ENCODE assay signal across 1 cellular context in the genomic region with DNA sequence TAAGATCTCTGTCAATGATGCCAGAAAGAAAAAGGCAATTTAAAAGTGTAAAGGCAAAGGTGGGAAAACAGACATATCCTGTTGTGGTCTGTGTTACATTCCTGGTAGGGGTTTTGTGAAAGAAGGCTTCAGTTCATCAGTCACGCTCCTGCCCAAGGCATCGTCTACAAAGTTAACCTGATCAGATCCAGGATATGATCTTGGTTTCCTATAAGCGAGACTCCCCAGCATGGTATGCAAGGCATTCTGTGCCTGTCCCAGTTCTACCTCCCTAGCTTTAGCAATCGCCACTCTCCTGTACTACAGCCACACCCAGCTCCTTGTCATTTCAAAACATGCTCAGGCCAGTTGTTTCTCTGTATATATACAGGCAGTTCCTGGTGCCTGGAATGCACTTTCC.
TF ChIP-seq lines count a peak whose summit lies in the region.

No MANE protein-coding gene starts in this region.

TF ChIP-seq in GM23338, 12 proteins besides CTCF, POLR2A, EP300 and RAD21 (continued from another document):
- TF ChIP-seq, protein P1, sequence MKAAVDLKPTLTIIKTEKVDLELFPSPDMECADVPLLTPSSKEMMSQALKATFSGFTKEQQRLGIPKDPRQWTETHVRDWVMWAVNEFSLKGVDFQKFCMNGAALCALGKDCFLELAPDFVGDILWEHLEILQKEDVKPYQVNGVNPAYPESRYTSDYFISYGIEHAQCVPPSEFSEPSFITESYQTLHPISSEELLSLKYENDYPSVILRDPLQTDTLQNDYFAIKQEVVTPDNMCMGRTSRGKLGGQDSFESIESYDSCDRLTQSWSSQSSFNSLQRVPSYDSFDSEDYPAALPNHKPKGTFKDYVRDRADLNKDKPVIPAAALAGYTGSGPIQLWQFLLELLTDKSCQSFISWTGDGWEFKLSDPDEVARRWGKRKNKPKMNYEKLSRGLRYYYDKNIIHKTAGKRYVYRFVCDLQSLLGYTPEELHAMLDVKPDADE (IDR thresholded peaks at IDR 0.05) = no peak
- TF ChIP-seq, protein P2, sequence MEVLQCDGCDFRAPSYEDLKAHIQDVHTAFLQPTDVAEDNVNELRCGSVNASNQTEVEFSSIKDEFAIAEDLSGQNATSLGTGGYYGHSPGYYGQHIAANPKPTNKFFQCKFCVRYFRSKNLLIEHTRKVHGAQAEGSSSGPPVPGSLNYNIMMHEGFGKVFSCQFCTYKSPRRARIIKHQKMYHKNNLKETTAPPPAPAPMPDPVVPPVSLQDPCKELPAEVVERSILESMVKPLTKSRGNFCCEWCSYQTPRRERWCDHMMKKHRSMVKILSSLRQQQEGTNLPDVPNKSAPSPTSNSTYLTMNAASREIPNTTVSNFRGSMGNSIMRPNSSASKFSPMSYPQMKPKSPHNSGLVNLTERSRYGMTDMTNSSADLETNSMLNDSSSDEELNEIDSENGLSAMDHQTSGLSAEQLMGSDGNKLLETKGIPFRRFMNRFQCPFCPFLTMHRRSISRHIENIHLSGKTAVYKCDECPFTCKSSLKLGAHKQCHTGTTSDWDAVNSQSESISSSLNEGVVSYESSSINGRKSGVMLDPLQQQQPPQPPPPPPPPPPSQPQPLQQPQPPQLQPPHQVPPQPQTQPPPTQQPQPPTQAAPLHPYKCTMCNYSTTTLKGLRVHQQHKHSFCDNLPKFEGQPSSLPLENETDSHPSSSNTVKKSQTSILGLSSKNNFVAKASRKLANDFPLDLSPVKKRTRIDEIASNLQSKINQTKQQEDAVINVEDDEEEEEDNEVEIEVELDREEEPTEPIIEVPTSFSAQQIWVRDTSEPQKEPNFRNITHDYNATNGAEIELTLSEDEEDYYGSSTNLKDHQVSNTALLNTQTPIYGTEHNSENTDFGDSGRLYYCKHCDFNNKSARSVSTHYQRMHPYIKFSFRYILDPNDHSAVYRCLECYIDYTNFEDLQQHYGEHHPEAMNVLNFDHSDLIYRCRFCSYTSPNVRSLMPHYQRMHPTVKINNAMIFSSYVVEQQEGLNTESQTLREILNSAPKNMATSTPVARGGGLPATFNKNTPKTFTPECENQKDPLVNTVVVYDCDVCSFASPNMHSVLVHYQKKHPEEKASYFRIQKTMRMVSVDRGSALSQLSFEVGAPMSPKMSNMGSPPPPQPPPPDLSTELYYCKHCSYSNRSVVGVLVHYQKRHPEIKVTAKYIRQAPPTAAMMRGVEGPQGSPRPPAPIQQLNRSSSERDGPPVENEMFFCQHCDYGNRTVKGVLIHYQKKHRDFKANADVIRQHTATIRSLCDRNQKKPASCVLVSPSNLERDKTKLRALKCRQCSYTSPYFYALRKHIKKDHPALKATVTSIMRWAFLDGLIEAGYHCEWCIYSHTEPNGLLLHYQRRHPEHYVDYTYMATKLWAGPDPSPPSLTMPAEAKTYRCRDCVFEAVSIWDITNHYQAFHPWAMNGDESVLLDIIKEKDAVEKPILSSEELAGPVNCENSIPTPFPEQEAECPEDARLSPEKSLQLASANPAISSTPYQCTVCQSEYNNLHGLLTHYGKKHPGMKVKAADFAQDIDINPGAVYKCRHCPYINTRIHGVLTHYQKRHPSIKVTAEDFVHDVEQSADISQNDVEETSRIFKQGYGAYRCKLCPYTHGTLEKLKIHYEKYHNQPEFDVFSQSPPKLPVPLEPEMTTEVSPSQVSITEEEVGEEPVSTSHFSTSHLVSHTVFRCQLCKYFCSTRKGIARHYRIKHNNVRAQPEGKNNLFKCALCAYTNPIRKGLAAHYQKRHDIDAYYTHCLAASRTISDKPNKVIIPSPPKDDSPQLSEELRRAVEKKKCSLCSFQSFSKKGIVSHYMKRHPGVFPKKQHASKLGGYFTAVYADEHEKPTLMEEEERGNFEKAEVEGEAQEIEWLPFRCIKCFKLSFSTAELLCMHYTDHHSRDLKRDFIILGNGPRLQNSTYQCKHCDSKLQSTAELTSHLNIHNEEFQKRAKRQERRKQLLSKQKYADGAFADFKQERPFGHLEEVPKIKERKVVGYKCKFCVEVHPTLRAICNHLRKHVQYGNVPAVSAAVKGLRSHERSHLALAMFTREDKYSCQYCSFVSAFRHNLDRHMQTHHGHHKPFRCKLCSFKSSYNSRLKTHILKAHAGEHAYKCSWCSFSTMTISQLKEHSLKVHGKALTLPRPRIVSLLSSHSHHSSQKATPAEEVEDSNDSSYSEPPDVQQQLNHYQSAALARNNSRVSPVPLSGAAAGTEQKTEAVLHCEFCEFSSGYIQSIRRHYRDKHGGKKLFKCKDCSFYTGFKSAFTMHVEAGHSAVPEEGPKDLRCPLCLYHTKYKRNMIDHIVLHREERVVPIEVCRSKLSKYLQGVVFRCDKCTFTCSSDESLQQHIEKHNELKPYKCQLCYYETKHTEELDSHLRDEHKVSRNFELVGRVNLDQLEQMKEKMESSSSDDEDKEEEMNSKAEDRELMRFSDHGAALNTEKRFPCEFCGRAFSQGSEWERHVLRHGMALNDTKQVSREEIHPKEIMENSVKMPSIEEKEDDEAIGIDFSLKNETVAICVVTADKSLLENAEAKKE (CRISPR knock-in tag; IDR thresholded peaks at IDR 0.05) = no peak
